16 cellular contexts compared by ENCODE assay signal in genomic region chr10:28806481-28806880, GRCh38.
A peak's percentile ranks its signal among the peaks of the same experiment; 100 is the strongest.
DNase-seq lines count a peak whose midpoint lies in the region; ATAC-seq and TF ChIP-seq lines count a peak whose summit lies in the region.
"Had no signal": no experiment of that assay in that cellular context is flagged by ENCODE, and none has a peak within 500 bp of the region (broad histone marks: within the 10 kb centered on the region; RNA-seq: fewer than 3 reads in every experiment).

No MANE protein-coding gene starts in this region.

- no peak for TF ChIP-seq EP300 in transverse colon (IDR thresholded peaks at IDR 0.05; ENCODE audit: low read depth)

- 70 to 73% methylated on average over 2 of the region's 5 CpGs for WGBS in mesodermal cell (ENCODE audit: insufficient coverage in 2 of 2), 2 experiments
- 32 to 39% methylated on average over 5 of the region's 5 CpGs for WGBS in transverse colon (ENCODE audit: low coverage in 1 of 2), 2 donors

- H3K27ac ChIP-seq in SJSA1 (peak overlapping the region; percentile 40), cardiac muscle cell (peak overlapping the region; percentile 94), mesodermal cell (ENCODE audit: low read depth, low read length, severe bottlenecking) (peak overlapping the region; percentile 97), transverse colon (peak overlapping the region; percentile 53 to 67 (median 65))
- H3K27ac ChIP-seq: SK-N-MC had no signal

- no peak for TF ChIP-seq CTCF in cardiac muscle cell (IDR thresholded peaks at IDR 0.05; ENCODE audit: low read depth, low read length)
- no peak for TF ChIP-seq CTCF in transverse colon (IDR thresholded peaks at IDR 0.05)

- no peak for ATAC-seq in HG02973 (IDR thresholded peaks at IDR 0.05; ENCODE audit: unreplicated experiment)
- ATAC-seq: natural killer cell treated with Interleukin-12 subunit alpha and Interleukin-12 subunit beta and Interleukin-15 and Interleukin-18, amount 100 ng/mL, for 72 hours; stimulated activated naive B cell treated with anti-CD40 and anti-IgM and Interleukin-4, amounts not matched to agents 10 μg/mL and 1 μg/mL and 100 μg/mL, for 72 hours had no signal

- in situ Hi-C loops in transverse colon (cut with MboI; ENCODE audit: low pct_ligation_motif_present in 1 of 4, low pct_unique_long_range_greater_than_20kb in 1 of 4, low sequenced_read_pairs in 3 of 4): no loop called here

- H3K27me3 ChIP-seq in SJSA1 (replicated peaks) (no peaks in the 10 kb centered on the region), cardiac muscle cell (no peaks in the 10 kb centered on the region), transverse colon (no peaks in the 10 kb centered on the region)

- H3K36me3 ChIP-seq in SJSA1: no peaks in the 10 kb centered on the region
- H3K36me3 ChIP-seq in cardiac muscle cell: no peaks in the 10 kb centered on the region
- no peaks in the 10 kb centered on the region for H3K36me3 ChIP-seq in mesodermal cell (ENCODE audit: control insufficient read depth, insufficient read depth, low read length)
- H3K36me3 ChIP-seq in transverse colon: no peaks in the 10 kb centered on the region

- DNase-seq in SJSA1 (ENCODE audit: low read depth in 1 of 2, low spot score in 2 of 2): peak in 1 of 2 experiments; percentile 58
- peak; percentile 40 to 49 for DNase-seq in cardiac muscle cell (ENCODE audit: low read depth in 1 of 2, low spot score in 1 of 2)
- no peak for DNase-seq in transverse colon
- no peak for DNase-seq in T-helper 1 cell
- DNase-seq in activated CD4-positive, CD25-positive, alpha-beta regulatory T cell treated with anti-CD3 and anti-CD28 coated beads, Interleukin-2, amount 50 U/mL, for 72 hours: no peak
- DNase-seq in kidney glomerular epithelial cell (lab: John Stamatoyannopoulos, UW): no peak
- DNase-seq: activated gamma-delta T cell treated with Interleukin-2 at 50 U/mL for 16 hours; AML-193; DMS 273 treated with DMSO at 0.1 percent for 48 hours; effector CD4-positive, alpha-beta T cell; NCI-H1417 treated with DMSO at 0.1 percent for 48 hours; stimulated activated naive B cell treated with anti-CD40 and anti-IgM and Interleukin-4, amounts not matched to agents 10 μg/mL and 1 μg/mL and 100 μg/mL, for 72 hours had no signal

- no peak overlapping the region for H3K4me3 ChIP-seq in SJSA1
- H3K4me3 ChIP-seq in cardiac muscle cell: peak overlapping the region; percentile 13
- H3K4me3 ChIP-seq in mesodermal cell (ENCODE audit: extremely low read depth, insufficient read depth, low read length, poor library complexity, severe bottlenecking): no peak overlapping the region
- H3K4me3 ChIP-seq in transverse colon: no peak overlapping the region
- H3K4me3 ChIP-seq: SK-N-MC had no signal

- H3K4me1 ChIP-seq in SJSA1 (replicated peaks) (peaks cover 43% of the 10 kb centered on the region), cardiac muscle cell (ENCODE audit: low read depth) (peaks cover 54% of the 10 kb centered on the region), mesodermal cell (ENCODE audit: control insufficient read depth, insufficient read depth, low read length, poor library complexity, severe bottlenecking) (peaks cover 52% of the 10 kb centered on the region), transverse colon (peaks cover 0 to 15% (median 4%) of the 10 kb centered on the region in 4 donors)

- H3K9me3 ChIP-seq in SJSA1 (replicated peaks) (no peaks in the 10 kb centered on the region), cardiac muscle cell (ENCODE audit: low read depth) (no peaks in the 10 kb centered on the region), mesodermal cell (ENCODE audit: control insufficient read depth, low read length) (no peaks in the 10 kb centered on the region), transverse colon (no peaks in the 10 kb centered on the region)

- no peak for TF ChIP-seq POLR2A in transverse colon (IDR thresholded peaks at IDR 0.05)

- intact Hi-C loops in transverse colon (cut with DNase I; ENCODE audit: low total_unique reads): loop anchor here (5.0 kb wide), 1 partner anchor 904 kb away; no protein-coding TSS in a partner anchor

Comparison
In these comparisons a context has a peak if more than half of its experiments do, and no peak if none do; other contexts are left out.
1. DNase-seq: peak in cardiac muscle cell (2 of 2); none in transverse colon (single experiment), T-helper 1 cell (0 of 5), activated CD4-positive, CD25-positive, alpha-beta regulatory T cell treated with anti-CD3 and anti-CD28 coated beads, Interleukin-2, amount 50 U/mL, for 72 hours (single experiment) and kidney glomerular epithelial cell (single experiment).
2. H3K27ac ChIP-seq: peak in every context shown above with its lines; median percentile 97 in mesodermal cell; 94 in cardiac muscle cell; 65 in transverse colon; 40 in SJSA1.